In genomic region chr7:29189743-29190201, GRCh38 we compare ENCODE assay signal across 8 cellular contexts. TPM values are rescaled to one million over a fixed set of nuclear protein-coding genes. Genes with fewer than 3 reads are reported as not detected.
DNase-seq lines count a peak whose midpoint lies in the region; ATAC-seq and TF ChIP-seq lines count a peak whose summit lies in the region.

No MANE protein-coding gene starts in this region.

- H3K9me3 ChIP-seq in neuronal stem cell (replicated peaks in 1 of 2; ENCODE audit: control insufficient read depth in 2 of 2, insufficient read depth in 1 of 2, low read depth in 1 of 2, low read length in 2 of 2) (no peaks in the 10 kb centered on the region), upper lobe of right lung (no peaks in the 10 kb centered on the region)

- H3K9ac ChIP-seq in neuronal stem cell (ENCODE audit: low read depth, low read length, poor library complexity): no peak overlapping the region

- DNase-seq in ELR (ENCODE audit: low read depth) (peak; percentile 36), HK-2 (ENCODE audit: unreplicated experiment) (peak; percentile 34), NCI-H774 (lab: John Stamatoyannopoulos, UW) (peak; percentile 82), activated T-cell treated with anti-CD3 and anti-CD28 coated beads for 48 hours (ENCODE audit: low read depth) (peak; percentile 41), fibroblast of the aortic adventitia (ENCODE audit: low read depth) (peak; percentile 42), neuronal stem cell (ENCODE audit: low spot score) (peak; percentile 61), upper lobe of right lung (peak; percentile 84), GOT3 (lab: John Stamatoyannopoulos, UW) (no peak)

- H2BK5ac ChIP-seq in neuronal stem cell (ENCODE audit: low read length): no peak overlapping the region

- no peak overlapping the region for H2BK15ac ChIP-seq in neuronal stem cell (ENCODE audit: low read length)

- H2BK120ac ChIP-seq in neuronal stem cell (ENCODE audit: low read depth, low read length): no peak overlapping the region

- no peaks in the 10 kb centered on the region for H3K36me3 ChIP-seq in neuronal stem cell (replicated peaks in 1 of 2; ENCODE audit: control insufficient read depth in 2 of 2, insufficient read depth in 2 of 2, low read length in 2 of 2)
- no peaks in the 10 kb centered on the region for H3K36me3 ChIP-seq in upper lobe of right lung

- H3K4me3 ChIP-seq in fibroblast of the aortic adventitia (ENCODE audit: low read depth, low read length) (no peak overlapping the region), neuronal stem cell (ENCODE audit: low read length in 2 of 2) (no peak overlapping the region), upper lobe of right lung (peak overlapping the region; percentile 6)

- no peak overlapping the region for H3K18ac ChIP-seq in neuronal stem cell (ENCODE audit: low read length)

- no peak overlapping the region for H4K91ac ChIP-seq in neuronal stem cell (ENCODE audit: low read depth, low read length, poor library complexity)

- H4K8ac ChIP-seq in neuronal stem cell (ENCODE audit: low read depth, low read length): no peak overlapping the region

- no peak overlapping the region for H2AK5ac ChIP-seq in neuronal stem cell (ENCODE audit: low read depth, low read length)

- H3K14ac ChIP-seq in neuronal stem cell (ENCODE audit: low read length): no peak overlapping the region

- no peaks in the 10 kb centered on the region for H3K79me1 ChIP-seq in neuronal stem cell (ENCODE audit: low read depth, low read length)

- H3K4me1 ChIP-seq in neuronal stem cell (ENCODE audit: control insufficient read depth in 2 of 2, insufficient read depth in 1 of 2, low read depth in 1 of 2, low read length in 2 of 2) (peaks cover 0 to 4% of the 10 kb centered on the region in 2 donors), upper lobe of right lung (no peaks in the 10 kb centered on the region)

- H3K27me3 ChIP-seq in neuronal stem cell (ENCODE audit: control insufficient read depth in 3 of 3, insufficient read depth in 3 of 3, low read depth in 1 of 3, low read length in 3 of 3) (peaks cover 0 to 48% (median 12%) of the 10 kb centered on the region in 3 experiments), upper lobe of right lung (peaks cover 4% of the 10 kb centered on the region)

- intact Hi-C loops in upper lobe of right lung (cut with DNase I): loop anchor here (10.0 kb wide), 1 partner anchor 215 kb away; no protein-coding TSS in a partner anchor

- H2BK12ac ChIP-seq in neuronal stem cell (ENCODE audit: low read length): no peak overlapping the region

- peak; percentile 84 for ATAC-seq in upper lobe of right lung

- H3K27ac ChIP-seq in neuronal stem cell (replicated peaks; ENCODE audit: low read length): no peak overlapping the region
- no peak overlapping the region for H3K27ac ChIP-seq in upper lobe of right lung

- H3K23ac ChIP-seq in neuronal stem cell (ENCODE audit: low read depth, low read length, poor library complexity): no peak overlapping the region

- H3K4ac ChIP-seq in neuronal stem cell (ENCODE audit: low read length): no peak overlapping the region

- H3K4me2 ChIP-seq in neuronal stem cell (ENCODE audit: insufficient read depth, low read length, poor library complexity, severe bottlenecking): peak overlapping the region; percentile 56

- H2AFZ ChIP-seq in neuronal stem cell (ENCODE audit: low read length): peak overlapping the region; percentile 51

- WGBS in neuronal stem cell (ENCODE audit: extremely low coverage in 2 of 2, insufficient read length in 2 of 2, insufficient replicate concordance in 1 of 2), 2 donors: no CpG with 5 or more reads among the region's 16 CpGs

- TF ChIP-seq CTCF in fibroblast of the aortic adventitia (IDR thresholded peaks at IDR 0.05; ENCODE audit: insufficient read depth, low read length) (peak; percentile 90), upper lobe of right lung (IDR thresholded peaks at IDR 0.05) (peak; percentile 82)

RNA-seq across cellular contexts. Expression of gene CHN2, which starts 4.8 kb away (rescaled TPM):
- total RNA-seq in fibroblast of the aortic adventitia (ENCODE audit: low replicate concordance) (0.81 and 3.6 TPM in 2 replicates), upper lobe of right lung (14.4 TPM)
- polyA plus RNA-seq in neuronal stem cell (2013, experiment 1 of 2): 4.2 TPM
- polyA plus RNA-seq in neuronal stem cell (2013, experiment 2 of 2): 4.8 TPM

RNA-seq across cellular contexts. Expression of gene CPVL, which starts 43.4 kb away (rescaled TPM):
- total RNA-seq in fibroblast of the aortic adventitia (ENCODE audit: low replicate concordance): 0.54 and 3.2 TPM in 2 replicates
- 80.7 TPM for polyA plus RNA-seq in neuronal stem cell (2013, experiment 1 of 2)
- polyA plus RNA-seq in neuronal stem cell (2013, experiment 2 of 2): 77.9 TPM
- total RNA-seq in upper lobe of right lung: 31.9 TPM
